Comparison of ENCODE assay signal across 15 cellular contexts in genomic region chr2:200614249-200614648, GRCh38. TPM values are rescaled to one million over a fixed set of nuclear protein-coding genes. Genes with fewer than 3 reads are reported as not detected.
DNase-seq lines count a peak whose midpoint lies in the region; ATAC-seq and TF ChIP-seq lines count a peak whose summit lies in the region.
"Had no signal": no experiment of that assay in that cellular context is flagged by ENCODE, and none has a peak within 500 bp of the region (broad histone marks: within the 10 kb centered on the region; RNA-seq: fewer than 3 reads in every experiment).

No MANE protein-coding gene starts in this region.

- no peaks in the 10 kb centered on the region for H4K20me1 ChIP-seq in neural progenitor cell (ENCODE audit: low read depth)

- no peak overlapping the region for H2AFZ ChIP-seq in neural progenitor cell (replicated peaks)

- H3K79me2 ChIP-seq in neural progenitor cell (ENCODE audit: low read depth): no peaks in the 10 kb centered on the region

- H3K36me3 Mint-ChIP-seq in activated naive CD4-positive, alpha-beta T cell treated with anti-CD3 and anti-CD28 coated beads, Interleukin-2, amount 50 U/mL, for 72 hours: no peaks in the 10 kb centered on the region
- no peaks in the 10 kb centered on the region for H3K36me3 Mint-ChIP-seq in neural progenitor cell
- no peaks in the 10 kb centered on the region for H3K36me3 Mint-ChIP-seq in CD4-positive, alpha-beta memory T cell
- H3K36me3 Mint-ChIP-seq: CD14-positive monocyte had no signal

- no peaks in the 10 kb centered on the region for H3K27me3 ChIP-seq in adrenal gland
- H3K27me3 ChIP-seq in neural progenitor cell: no peaks in the 10 kb centered on the region
- no peaks in the 10 kb centered on the region for H3K27me3 ChIP-seq in CD4-positive, alpha-beta memory T cell (ENCODE audit: insufficient read depth, low read length)

- H3K4me2 ChIP-seq in neural progenitor cell: no peak overlapping the region

- no peaks in the 10 kb centered on the region for H3K4me1 Mint-ChIP-seq in neural progenitor cell
- peaks cover 0 to 1% (median 0%) of the 10 kb centered on the region in 4 donors for H3K4me1 Mint-ChIP-seq in CD4-positive, alpha-beta memory T cell

- no peak overlapping the region for H3K9ac ChIP-seq in neural progenitor cell

- H3K9me3 Mint-ChIP-seq in activated naive CD4-positive, alpha-beta T cell treated with anti-CD3 and anti-CD28 coated beads, Interleukin-2, amount 50 U/mL, for 72 hours: no peaks in the 10 kb centered on the region
- H3K9me3 Mint-ChIP-seq in neural progenitor cell: no peaks in the 10 kb centered on the region
- H3K9me3 Mint-ChIP-seq in CD4-positive, alpha-beta memory T cell: no peaks in the 10 kb centered on the region
- H3K9me3 Mint-ChIP-seq: CD14-positive monocyte had no signal

- no peak overlapping the region for H3K4me3 Mint-ChIP-seq in neural progenitor cell
- no peak overlapping the region for H3K4me3 Mint-ChIP-seq in CD4-positive, alpha-beta memory T cell
- H3K4me3 Mint-ChIP-seq: CD14-positive monocyte had no signal

- WGBS in adrenal gland, 4 donors: 84 to 90% (median 87%) methylated on average over 2 of the region's 2 CpGs

- peaks cover 7% of the 10 kb centered on the region for H3K27me3 Mint-ChIP-seq in neural progenitor cell (ENCODE audit: insufficient read depth, low read depth)
- peaks cover 11 to 15% of the 10 kb centered on the region in 2 donors for H3K27me3 Mint-ChIP-seq in CD4-positive, alpha-beta memory T cell

- no peak for TF ChIP-seq POLR2A in adrenal gland (IDR thresholded peaks at IDR 0.05)

- CTCF ChIA-PET in CD4-positive, alpha-beta memory T cell (lab: Charles Lee; ENCODE audit: partially characterized antibody): no interaction called here

- no peak overlapping the region for H3K27ac Mint-ChIP-seq in activated naive CD4-positive, alpha-beta T cell treated with anti-CD3 and anti-CD28 coated beads, Interleukin-2, amount 50 U/mL, for 72 hours
- peak overlapping the region; percentile 57 for H3K27ac Mint-ChIP-seq in neural progenitor cell
- no peak overlapping the region for H3K27ac Mint-ChIP-seq in CD4-positive, alpha-beta memory T cell

- ATAC-seq in activated naive CD4-positive, alpha-beta T cell treated with anti-CD3 and anti-CD28 coated beads, Interleukin-2, amount 50 U/mL, for 72 hours: peak; percentile 36 to 82
- ATAC-seq in HG03039 (IDR thresholded peaks at IDR 0.05; ENCODE audit: unreplicated experiment) (no peak), GM19455 (IDR thresholded peaks at IDR 0.05; ENCODE audit: unreplicated experiment) (no peak)

- H3K4me1 ChIP-seq in adrenal gland (replicated peaks in 1 of 2): peaks cover 32 to 53% of the 10 kb centered on the region in 2 donors
- no peaks in the 10 kb centered on the region for H3K4me1 ChIP-seq in neural progenitor cell
- no peaks in the 10 kb centered on the region for H3K4me1 ChIP-seq in CD4-positive, alpha-beta memory T cell (ENCODE audit: insufficient read depth, low read length)

- DNase-seq in activated naive CD4-positive, alpha-beta T cell treated with anti-CD3 and anti-CD28 coated beads, Interleukin-2, amount 50 U/mL, for 72 hours (ENCODE audit: low spot score in 2 of 2): no peak
- DNase-seq in activated naive CD4-positive, alpha-beta T cell treated with anti-CD3 and anti-CD28 coated beads, Interleukin-2, amount 50 U/mL, for 16 hours: no peak
- DNase-seq in GM12865 (ENCODE audit: low read depth) (peak; percentile 5), adrenal gland (no peak), neural progenitor cell (ENCODE audit: low spot score) (no peak)
- no peak for DNase-seq in CD4-positive, alpha-beta memory T cell
- DNase-seq: COR-L47, HCEC 1CT, KBM-7, NCI-H1417 treated with DMSO at 0.1 percent for 48 hours, NCI-H1930, NCI-H446 had no signal

- H3K9me3 ChIP-seq in adrenal gland (replicated peaks in 1 of 3): no peaks in the 10 kb centered on the region
- H3K9me3 ChIP-seq in neural progenitor cell (ENCODE audit: low read depth): no peaks in the 10 kb centered on the region
- H3K9me3 ChIP-seq in CD4-positive, alpha-beta memory T cell (ENCODE audit: control insufficient read depth in 1 of 2, low read length in 2 of 2): no peaks in the 10 kb centered on the region

- H3K4me3 ChIP-seq in GM12865 (ENCODE audit: low read depth, low read length) (no peak overlapping the region), adrenal gland (no peak overlapping the region), neural progenitor cell (no peak overlapping the region)
- H3K4me3 ChIP-seq in CD4-positive, alpha-beta memory T cell (ENCODE audit: low read length in 2 of 2): no peak overlapping the region

- H3K36me3 ChIP-seq in adrenal gland (replicated peaks in 1 of 2) (peaks cover 0 to 64% of the 10 kb centered on the region in 2 donors), neural progenitor cell (no peaks in the 10 kb centered on the region)
- no peaks in the 10 kb centered on the region for H3K36me3 ChIP-seq in CD4-positive, alpha-beta memory T cell (ENCODE audit: insufficient read depth, low read length)

- no peak for TF ChIP-seq CTCF in GM12865 (IDR thresholded peaks at IDR 0.05; ENCODE audit: insufficient read depth, low read depth, low read length, missing control alignments)
- TF ChIP-seq CTCF in adrenal gland (IDR thresholded peaks at IDR 0.05): no peak
- TF ChIP-seq CTCF in neural progenitor cell (IDR thresholded peaks at IDR 0.05): no peak

- peak overlapping the region in 4 of 5 donors; percentile 20 to 89 (median 59) for H3K27ac ChIP-seq in adrenal gland
- H3K27ac ChIP-seq in neural progenitor cell: no peak overlapping the region
- H3K27ac ChIP-seq in CD4-positive, alpha-beta memory T cell (ENCODE audit: low read depth, low read length): no peak overlapping the region

- H3F3A ChIP-seq in neural progenitor cell (ENCODE audit: low read depth): no peaks in the 10 kb centered on the region

- intact Hi-C loops in adrenal gland (cut with DNase I): no loop called here
- intact Hi-C loops in CD4-positive, alpha-beta memory T cell (cut with micrococcal nuclease): no loop called here

- POLR2A ChIA-PET in CD4-positive, alpha-beta memory T cell (lab: Charles Lee; ENCODE audit: partially characterized antibody): no interaction called here

RNA-seq across cellular contexts. Expression of gene AOX1, which starts 28.4 kb away (rescaled TPM):
- total RNA-seq in activated naive CD4-positive, alpha-beta T cell treated with anti-CD3 and anti-CD28 coated beads, Interleukin-2, amount 50 U/mL, for 72 hours: under 1 TPM; 0.05 to 0.49 TPM
- total RNA-seq in adrenal gland: 1,000 to 10,000 TPM in 2 of 8 donors, 100 to 1,000 TPM in 6; 650 to 1,121 (median 899) TPM
- polyA plus RNA-seq in adrenal gland: 100 to 1,000 TPM; 101 to 406 (median 127) TPM
- 5.7 and 6.2 TPM in 2 replicates for total RNA-seq in neural progenitor cell (ENCODE audit: low replicate concordance)
- not detected for total RNA-seq in CD4-positive, alpha-beta memory T cell
- not detected for polyA plus RNA-seq in CD4-positive, alpha-beta memory T cell
- polyA plus RNA-seq: CD14-positive monocyte had no signal

Comparison
In these comparisons a context has a peak if more than half of its experiments do, and no peak if none do; other contexts are left out.
1. ATAC-seq: peak in activated naive CD4-positive, alpha-beta T cell treated with anti-CD3 and anti-CD28 coated beads, Interleukin-2, amount 50 U/mL, for 72 hours (2 of 2); none in HG03039 (single experiment) and GM19455 (single experiment).
2. H3K27ac ChIP-seq: peak in adrenal gland (4 of 5); none in neural progenitor cell (single experiment) and CD4-positive, alpha-beta memory T cell (single experiment).
3. RNA of gene AOX1, which starts 28.4 kb away (total RNA-seq): 650 to 1,121 TPM in adrenal gland; 5.7 to 6.2 TPM in neural progenitor cell, 0.05 to 0.49 TPM in activated naive CD4-positive, alpha-beta T cell treated with anti-CD3 and anti-CD28 coated beads, Interleukin-2, amount 50 U/mL, for 72 hours and not detected in CD4-positive, alpha-beta memory T cell; every median in the first group is over 10 times any median in the second.